ENCODE assay signal across 9 cellular contexts in the genomic region with DNA sequence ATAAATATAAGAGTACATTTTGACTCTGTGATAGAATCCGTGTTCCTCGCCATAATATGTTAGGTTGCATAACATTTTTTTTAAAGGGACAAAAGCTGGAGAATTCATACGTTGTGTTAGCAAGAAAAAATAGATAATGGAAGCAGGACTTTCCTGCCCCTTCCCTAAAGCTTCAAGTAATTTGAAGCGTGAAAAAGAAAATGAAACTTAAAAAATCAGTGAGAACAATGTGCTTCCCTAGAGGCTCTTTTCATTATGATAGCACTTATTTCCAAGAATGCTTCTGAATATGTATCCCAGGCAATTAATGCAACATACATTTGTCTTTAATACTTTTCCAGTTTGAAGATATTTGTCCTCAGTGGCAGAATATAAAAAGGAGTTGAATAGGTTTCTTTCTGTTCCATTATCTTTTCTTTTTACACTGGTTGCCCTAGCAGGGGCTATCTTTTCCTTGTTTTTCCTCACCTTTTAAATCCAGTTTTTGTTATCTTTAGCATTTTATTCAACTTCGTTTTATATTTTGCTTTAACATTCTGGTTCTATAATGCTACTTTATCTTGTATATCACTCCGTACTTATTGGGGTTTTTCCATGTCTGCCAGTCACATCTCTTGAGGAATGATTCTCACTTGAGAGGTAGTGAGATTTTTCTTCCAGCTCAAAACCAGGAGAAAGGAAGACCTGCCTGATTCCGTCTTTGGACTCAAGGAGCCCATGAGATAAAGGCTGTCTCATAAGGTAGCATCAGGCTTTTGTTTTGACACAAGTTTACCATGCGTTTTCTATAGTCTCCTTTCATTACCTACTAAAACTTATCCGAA.
DNase-seq lines count a peak whose midpoint lies in the region; ATAC-seq and TF ChIP-seq lines count a peak whose summit lies in the region.
"Had no signal": no experiment of that assay in that cellular context is flagged by ENCODE, and none has a peak within 500 bp of the region (broad histone marks: within the 10 kb centered on the region; RNA-seq: fewer than 3 reads in every experiment).

No MANE protein-coding gene starts in this region.

- H3K27ac Mint-ChIP-seq in chondrocyte (ENCODE audit: unreplicated experiment), result peak overlapping the region; percentile 95

- H3K4me3 Mint-ChIP-seq in chondrocyte (ENCODE audit: unreplicated experiment), result peak overlapping the region; percentile 64

- H3K4me1 Mint-ChIP-seq in chondrocyte (ENCODE audit: low read depth), result peaks cover 81% of the 10 kb centered on the region

- in situ Hi-C loops in ACHN (cut with HindIII; ENCODE audit: low pct_ligation_motif_present, low pct_unique_long_range_greater_than_20kb, low sequenced_read_pairs), result no loop called here

- no peaks in the 10 kb centered on the region for H3K9me3 Mint-ChIP-seq in chondrocyte (ENCODE audit: low read depth)

- peak; percentile 62 for DNase-seq in ACHN
- DNase-seq in chondrocyte (ENCODE audit: low spot score), result no peak
- DNase-seq in myocyte (ENCODE audit: low read depth), result peak; percentile 33
- no peak for DNase-seq in COR-L47 (lab: John Stamatoyannopoulos, UW)
- DNase-seq in stimulated activated CD4-positive, alpha-beta T cell treated with anti-CD3 and anti-CD28 coated beads, Interleukin-12 subunit alpha, Interleukin-12 subunit beta, amount 100 ng/mL, for 4 hours, result no peak
- no peak for DNase-seq in DMS79 (lab: John Stamatoyannopoulos, UW)
- no peak for DNase-seq in activated CD4-positive, alpha-beta T cell treated with anti-CD3 and anti-CD28 coated beads for 1 hour

- H3K27me3 Mint-ChIP-seq in chondrocyte (ENCODE audit: low read depth), result no peaks in the 10 kb centered on the region

- H3K36me3 Mint-ChIP-seq in chondrocyte (ENCODE audit: low read depth), result no peaks in the 10 kb centered on the region

- TF ChIP-seq CTCF in chondrocyte (IDR thresholded peaks at IDR 0.05), result no peak

- peak; percentile 33 for ATAC-seq in HG02759 (IDR thresholded peaks at IDR 0.05; ENCODE audit: unreplicated experiment)
- ATAC-seq: activated CD4-positive, CD25-positive, alpha-beta regulatory T cell treated with anti-CD3 and anti-CD28 coated beads, Interleukin-2, amount 50 U/mL, for 24 hours had no signal

Comparison
In these comparisons a context has a peak if more than half of its experiments do, and no peak if none do; other contexts are left out.
1. DNase-seq: peak in ACHN (single experiment) and myocyte (single experiment); none in chondrocyte (single experiment), COR-L47 (single experiment), stimulated activated CD4-positive, alpha-beta T cell treated with anti-CD3 and anti-CD28 coated beads, Interleukin-12 subunit alpha, Interleukin-12 subunit beta, amount 100 ng/mL, for 4 hours (single experiment), DMS79 (single experiment) and activated CD4-positive, alpha-beta T cell treated with anti-CD3 and anti-CD28 coated beads for 1 hour (single experiment).